Comparison of ENCODE assay signal across 9 cellular contexts in genomic region chr7:143490719-143491306, GRCh38. TPM values are rescaled to one million over a fixed set of nuclear protein-coding genes. Genes with fewer than 3 reads are reported as not detected.
DNase-seq lines count a peak whose midpoint lies in the region; ATAC-seq and TF ChIP-seq lines count a peak whose summit lies in the region.
"Had no signal": no experiment of that assay in that cellular context is flagged by ENCODE, and none has a peak within 500 bp of the region (broad histone marks: within the 10 kb centered on the region; RNA-seq: fewer than 3 reads in every experiment).

No MANE protein-coding gene starts in this region.

- CTCF ChIA-PET in IMR-90 (lab: Yijun Ruan, JAX) = interaction anchor here (0.8 to 1.2 kb wide), 2 partner anchors 10 to 34 kb away, joined by 3 to 4 read pairs; no protein-coding TSS in a partner anchor

- no peaks in the 10 kb centered on the region for H3K9me3 Mint-ChIP-seq in brain

- 0 out of 2 replicates have a peak overlapping the region, but pooled peaks have one; percentile 13 for H3K4ac ChIP-seq in IMR-90 (ENCODE audit: low read depth, low read length)

- H4K91ac ChIP-seq in IMR-90 (ENCODE audit: insufficient read depth, low read depth, low read length) = peak overlapping the region; percentile 25; the same call in 1 of the 2 replicates

- no peak overlapping the region for H2AFZ ChIP-seq in IMR-90 (replicated peaks; ENCODE audit: low read length, poor library complexity)

- no CpG with 5 or more reads among the region's 1 CpG for WGBS in IMR-90 (ENCODE audit: extremely low coverage in 2 of 2, insufficient read length in 1 of 2), 2 experiments

- H3K4me1 Mint-ChIP-seq in brain = peaks cover 11% of the 10 kb centered on the region

- no peak overlapping the region for H3K4me2 ChIP-seq in IMR-90 (ENCODE audit: low read depth, low read length)

- no peak overlapping the region for H3K56ac ChIP-seq in IMR-90 (ENCODE audit: extremely low read depth, insufficient read depth, low read length)

- no TSS peak for BruUV-seq in IMR-90 (replicated peaks; lab: Mats Ljungman, UMichigan)

- no peaks in the 10 kb centered on the region for H4K20me1 ChIP-seq in IMR-90 (ENCODE audit: insufficient read depth, low read length)

- H3K27me3 ChIP-seq in IMR-90 (ENCODE audit: control insufficient read depth, insufficient read depth, low read length) = no peaks in the 10 kb centered on the region

- no peak overlapping the region for H2BK5ac ChIP-seq in IMR-90 (ENCODE audit: low read depth, low read length, poor library complexity, severe bottlenecking)

- H2AK9ac ChIP-seq in IMR-90 (replicated peaks; ENCODE audit: low read depth, low read length, poor library complexity) = no peak overlapping the region

- TF ChIP-seq RAD21 in IMR-90 (IDR thresholded peaks at IDR 0.05; ENCODE audit: low read length) = peak; percentile 35; the same call in 1 of the 2 replicates

- no peaks in the 10 kb centered on the region for H3K36me3 ChIP-seq in IMR-90 (ENCODE audit: control insufficient read depth, insufficient read depth, low read length)

- peak overlapping the region; percentile 51; the same call in 1 of the 2 replicates for H2AK5ac ChIP-seq in IMR-90 (ENCODE audit: low read depth, low read length)

- H3K27ac ChIP-seq in IMR-90 (ENCODE audit: insufficient read depth, low read length) = no peak overlapping the region

- no peak overlapping the region for H3K23ac ChIP-seq in IMR-90 (ENCODE audit: low read depth, low read length)

- peak; percentile 45 for DNase-seq in Daoy (ENCODE audit: low read depth)
- no peak for DNase-seq in IMR-90
- peak; percentile 16 to 72 for DNase-seq in lung microvascular endothelial cell (ENCODE audit: low read depth in 2 of 2)
- no peak for DNase-seq in NCI-H2029 treated with DMSO at 0.1 percent for 48 hours (lab: John Stamatoyannopoulos, UW)
- no peak for DNase-seq in epidermal melanocyte (ENCODE audit: insufficient read length, low spot score)
- DNase-seq: naive B cell had no signal

- no peak overlapping the region for H3K9ac ChIP-seq in IMR-90 (ENCODE audit: low read depth, low read length)

- H4K5ac ChIP-seq in IMR-90 (ENCODE audit: low read depth, low read length) = no peak overlapping the region

- H2BK15ac ChIP-seq in IMR-90 (ENCODE audit: low read depth, low read length) = peak overlapping the region; percentile 21; the same call in 1 of the 3 replicates

- no peak overlapping the region for H2BK20ac ChIP-seq in IMR-90 (ENCODE audit: low read depth, low read length)

- 0 out of 2 replicates have a peak overlapping the region, but pooled peaks have one; percentile 3 for H2BK120ac ChIP-seq in IMR-90 (ENCODE audit: low read depth, low read length)

- no peak overlapping the region for H3K27ac Mint-ChIP-seq in brain
- H3K27ac Mint-ChIP-seq: naive B cell had no signal

- no peak overlapping the region for H4K8ac ChIP-seq in IMR-90 (ENCODE audit: low read depth in 2 of 2, low read length in 2 of 2)

- no peaks in the 10 kb centered on the region for H3K9me3 ChIP-seq in IMR-90 (ENCODE audit: control insufficient read depth, insufficient read depth, low read length)

- TF ChIP-seq CTCF in IMR-90 (conservative IDR thresholded peaks at IDR 0.05; ENCODE audit: low read depth, low read length) = peak; percentile 45
- TF ChIP-seq CTCF in brain (conservative IDR thresholded peaks at IDR 0.05) = peak; percentile 32 to 33

- no peaks in the 10 kb centered on the region for H3K9me1 ChIP-seq in IMR-90 (ENCODE audit: insufficient read depth, low read length)

- no peak overlapping the region for H3K4me3 ChIP-seq in IMR-90 (ENCODE audit: insufficient read depth, low read depth, low read length)

- TF ChIP-seq POLR2A in IMR-90 (IDR thresholded peaks at IDR 0.05; ENCODE audit: low read depth, low read length) = no peak

- no peaks in the 10 kb centered on the region for H3K79me1 ChIP-seq in IMR-90 (ENCODE audit: low read depth in 1 of 2, low read length in 2 of 2)

- dilution Hi-C loops in IMR-90 (cut with HindIII; ENCODE audit: low sequenced_read_pairs, unreplicated experiment) = no loop called here

- H3K4me3 Mint-ChIP-seq in brain = no peak overlapping the region
- H3K4me3 Mint-ChIP-seq: naive B cell had no signal

- H3K18ac ChIP-seq in IMR-90 (ENCODE audit: low read depth, low read length) = no peak overlapping the region

- H3K14ac ChIP-seq in IMR-90 (replicated peaks; ENCODE audit: low read depth, low read length) = no peak overlapping the region

- ATAC-seq in IMR-90 (ENCODE audit: low read depth) (peak; percentile 48), HG02763 (IDR thresholded peaks at IDR 0.05; ENCODE audit: unreplicated experiment) (no peak), GM19328 (IDR thresholded peaks at IDR 0.05; ENCODE audit: unreplicated experiment) (no peak)

- no peaks in the 10 kb centered on the region for H3K36me3 Mint-ChIP-seq in brain
- H3K36me3 Mint-ChIP-seq: naive B cell had no signal

- intact Hi-C loops in IMR-90 (cut with micrococcal nuclease) = loop anchor here (5.0 kb wide), 1 partner anchor 99 kb away; no protein-coding TSS in a partner anchor

- POLR2A ChIA-PET in IMR-90 (lab: Charles Lee; ENCODE audit: unreplicated experiment) = no interaction called here

- H3K4me1 ChIP-seq in IMR-90 (ENCODE audit: control insufficient read depth, insufficient read depth, low read length) = peaks cover 7% of the 10 kb centered on the region

- peaks cover 3% of the 10 kb centered on the region for H3K27me3 Mint-ChIP-seq in brain

- in situ Hi-C loops in IMR-90 (cut with MboI; ENCODE audit: low sequenced_read_pairs) = no loop called here

TF ChIP-seq in IMR-90, 13 proteins besides CTCF, POLR2A, EP300 and RAD21:
- 0 out of 2 replicates have a peak, but pooled peaks have one; percentile 13 for TF ChIP-seq SMC3 (IDR thresholded peaks at IDR 0.05; ENCODE audit: low read depth, low read length)
- no peak for TF ChIP-seq CEBPB (IDR thresholded peaks at IDR 0.05; ENCODE audit: low read depth, low read length)

RNA-seq across cellular contexts. Expression of gene TAS2R41, which starts 13.1 kb away (rescaled TPM):
- total RNA-seq in Daoy (2014; rRNA removed; shearing (Covaris generic)) = not detected in 2 replicates
- not detected in 2 replicates for total RNA-seq in IMR-90 (2012; rRNA removed)
- polyA plus RNA-seq in IMR-90 (2012; rRNA removed) = not detected in 2 replicates
- polyA plus RNA-seq in IMR-90 (2012; cell fraction: cytosol; rRNA removed) = not detected in 2 replicates
- polyA plus RNA-seq in IMR-90 (2012; cell fraction: nucleus; rRNA removed; ENCODE audit: low replicate concordance) = not detected in 2 replicates
- not detected for polyA plus RNA-seq in brain (ENCODE audit: insufficient read depth, low read depth, low replicate concordance)
- total RNA-seq in lung microvascular endothelial cell = not detected in 2 replicates

RNA-seq across cellular contexts. Expression of gene TAS2R60, which starts 47.6 kb away (rescaled TPM):
- total RNA-seq in Daoy (2014; rRNA removed; shearing (Covaris generic)) = not detected in 2 replicates
- total RNA-seq in IMR-90 (2012; rRNA removed) = not detected in 2 replicates
- not detected in 2 replicates for polyA plus RNA-seq in IMR-90 (2012; rRNA removed)
- polyA plus RNA-seq in IMR-90 (2012; cell fraction: cytosol; rRNA removed) = not detected in 2 replicates
- polyA plus RNA-seq in IMR-90 (2012; cell fraction: nucleus; rRNA removed; ENCODE audit: low replicate concordance) = not detected in 2 replicates
- polyA plus RNA-seq in brain (ENCODE audit: insufficient read depth, low read depth, low replicate concordance) = not detected
- not detected in 2 replicates for total RNA-seq in lung microvascular endothelial cell

Comparison
In these comparisons a context has a peak if more than half of its experiments do, and no peak if none do; other contexts are left out.
1. DNase-seq: peak in Daoy (single experiment) and lung microvascular endothelial cell (2 of 2); none in IMR-90 (single experiment), NCI-H2029 treated with DMSO at 0.1 percent for 48 hours (single experiment) and epidermal melanocyte (single experiment).